ENCODE assay signal across 8 cellular contexts in the genomic region with DNA sequence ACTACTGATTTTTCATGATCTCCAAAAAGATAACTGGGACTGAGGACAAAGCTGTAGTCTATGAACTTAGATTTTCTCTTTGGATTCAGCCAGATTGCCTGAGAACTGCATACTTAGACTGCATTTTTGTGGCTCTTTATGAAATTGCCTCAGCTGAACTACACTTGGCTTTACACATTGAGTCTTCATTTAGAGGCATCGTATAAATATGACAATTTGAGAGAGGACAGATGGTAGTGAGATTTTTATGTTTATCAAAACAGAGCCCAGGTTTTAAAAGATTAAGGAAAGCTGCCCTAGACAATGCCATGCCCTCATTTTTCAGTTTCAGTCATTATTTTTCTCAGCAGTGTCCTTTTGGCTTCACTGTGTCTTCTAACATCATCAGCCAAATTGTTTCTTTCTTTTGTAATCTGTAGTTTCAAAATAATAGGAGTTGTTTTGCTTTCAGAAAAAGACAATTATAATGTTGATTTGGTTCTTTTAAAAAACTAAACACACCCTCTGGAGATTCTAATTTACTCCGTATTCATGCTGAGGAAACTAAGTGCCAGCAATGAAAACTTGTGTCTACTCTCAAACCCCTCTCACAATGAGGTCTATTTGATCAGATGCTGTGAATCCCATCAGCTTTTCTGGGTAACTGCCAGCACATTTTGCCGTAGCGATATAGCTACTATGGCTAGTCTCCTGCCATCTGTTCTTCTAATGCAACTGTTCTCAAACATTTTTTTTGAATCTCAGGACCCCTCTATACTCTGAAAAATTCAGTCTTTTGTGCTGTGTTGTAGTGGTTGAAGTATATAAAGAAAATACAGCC. TPM values are rescaled to one million over a fixed set of nuclear protein-coding genes. Genes with fewer than 3 reads are reported as not detected.
DNase-seq lines count a peak whose midpoint lies in the region; ATAC-seq and TF ChIP-seq lines count a peak whose summit lies in the region.

No MANE protein-coding gene starts in this region.

- H3K9me3 ChIP-seq in breast epithelium: no peaks in the 10 kb centered on the region

- no peak for TF ChIP-seq CTCF in breast epithelium (IDR thresholded peaks at IDR 0.05)
- TF ChIP-seq CTCF in MCF 10A (IDR thresholded peaks at IDR 0.05; ENCODE audit: unreplicated experiment): no peak

- no peak for DNase-seq in breast epithelium (ENCODE audit: low spot score in 2 of 2)
- DNase-seq in MCF 10A (ENCODE audit: unreplicated experiment): no peak
- peak; percentile 4 for DNase-seq in NCI-H82 treated with DMSO at 0.1 percent for 48 hours (lab: John Stamatoyannopoulos, UW; ENCODE audit: unreplicated experiment)
- peak; percentile 30 for DNase-seq in globus pallidus (ENCODE audit: low spot score)
- no peak for DNase-seq in stimulated activated CD4-positive, alpha-beta T cell treated with anti-CD3 and anti-CD28 coated beads, Interleukin-1b, Interleukin-23, amount 100 ng/mL, for 48 hours
- no peak for DNase-seq in SW480 (ENCODE audit: low spot score)
- DNase-seq in NCI-H187 treated with DMSO at 0.1 percent for 48 hours (lab: John Stamatoyannopoulos, UW): no peak

- intact Hi-C loops in breast epithelium (cut with DNase I; ENCODE audit: low total_unique reads): no loop called here
- intact Hi-C loops in MCF 10A (cut with micrococcal nuclease): no loop called here

- peak overlapping the region; percentile 3 to 45 for H3K27ac ChIP-seq in breast epithelium

- no peaks in the 10 kb centered on the region for H3K27me3 Mint-ChIP-seq in MCF 10A (ENCODE audit: insufficient read depth, unreplicated experiment)

- H3K4me1 ChIP-seq in breast epithelium: no peaks in the 10 kb centered on the region

- no peaks in the 10 kb centered on the region for H3K9me3 Mint-ChIP-seq in MCF 10A (ENCODE audit: unreplicated experiment)

- H3K27ac Mint-ChIP-seq in MCF 10A (ENCODE audit: low read depth, unreplicated experiment): no peak overlapping the region

- no TSS peak for BruUV-seq in MCF 10A (replicated peaks; lab: Mats Ljungman, UMichigan)

- TF ChIP-seq POLR2A in breast epithelium (IDR thresholded peaks at IDR 0.05): no peak

- no peak overlapping the region for H3K4me3 Mint-ChIP-seq in MCF 10A (ENCODE audit: unreplicated experiment)

- H3K27me3 ChIP-seq in breast epithelium: no peaks in the 10 kb centered on the region

- ATAC-seq in GM18870 (IDR thresholded peaks at IDR 0.05; ENCODE audit: unreplicated experiment): no peak

- H3K4me3 ChIP-seq in breast epithelium: no peak overlapping the region

- H3K4me1 Mint-ChIP-seq in MCF 10A (ENCODE audit: insufficient read depth, unreplicated experiment): no peaks in the 10 kb centered on the region

- H3K36me3 ChIP-seq in breast epithelium: no peaks in the 10 kb centered on the region

- peaks cover 6% of the 10 kb centered on the region for H3K36me3 Mint-ChIP-seq in MCF 10A (ENCODE audit: insufficient read depth, unreplicated experiment)

- CTCF ChIA-PET in MCF 10A (lab: Yijun Ruan, JAX): interaction anchor here (1.0 to 1.8 kb wide), 3 partner anchors 14 to 136 kb away, joined by 3 to 6 read pairs (median 4); no protein-coding TSS in a partner anchor

- POLR2A ChIA-PET in MCF 10A (lab: Yijun Ruan, JAX): interaction anchor here (0.8 kb wide), 1 partner anchor 16 kb away, joined by 4 read pairs; no protein-coding TSS in a partner anchor

RNA-seq across cellular contexts. Expression of a gene that starts 46.2 kb away (rescaled TPM):
- total RNA-seq in breast epithelium (10 to 100 TPM; 34.4 to 45.9 (median 42.7) TPM), MCF 10A (2022) (26.0 and 31.7 TPM in 2 replicates)

Comparison
In these comparisons a context has a peak if more than half of its experiments do, and no peak if none do; other contexts are left out.
1. DNase-seq: peak in NCI-H82 treated with DMSO at 0.1 percent for 48 hours (single experiment) and globus pallidus (single experiment); none in breast epithelium (0 of 2), MCF 10A (single experiment), stimulated activated CD4-positive, alpha-beta T cell treated with anti-CD3 and anti-CD28 coated beads, Interleukin-1b, Interleukin-23, amount 100 ng/mL, for 48 hours (single experiment), SW480 (single experiment) and NCI-H187 treated with DMSO at 0.1 percent for 48 hours (single experiment).